Comparison of ENCODE assay signal across 20 cellular contexts in genomic region chr2:223732346-223732745, GRCh38.
"Had no signal": no experiment of that assay in that cellular context is flagged by ENCODE, and none has a peak within 500 bp of the region (broad histone marks: within the 10 kb centered on the region; RNA-seq: fewer than 3 reads in every experiment).

No MANE protein-coding gene starts in this region.

- H3K27me3 ChIP-seq: SJSA1 had no signal

- H3K36me3 ChIP-seq: SJSA1 had no signal

- H3K9me3 ChIP-seq: SJSA1 had no signal

- H3K4me3 Mint-ChIP-seq: IgD-negative memory B cell had no signal

- H3K27ac Mint-ChIP-seq: IgD-negative memory B cell had no signal

- H3K4me1 ChIP-seq: SJSA1 had no signal

- H3K4me3 ChIP-seq: K562, SJSA1 had no signal

- H3K27me3 Mint-ChIP-seq: IgD-negative memory B cell had no signal

- H3K27ac ChIP-seq: HL-60, KMS-11, SJSA1 had no signal

- DNase-seq: Kasumi-1, MM.1S, NCI-H1092 treated with DMSO at 0.1 percent for 48 hours, NCI-H1436, NCI-H1694, NCI-H187 treated with DMSO at 0.1 percent for 48 hours, NCI-H2029 treated with DMSO at 0.1 percent for 48 hours, NCI-H446, NCI-H510A, NCI-H524 treated with DMSO at 0.1 percent for 48 hours, NCI-H69, NCI-H774, Right ventricle myocardium superior, RPMI8226, SIG-M5 had no signal
